ENCODE assay signal across 2 cellular contexts in the genomic region with DNA sequence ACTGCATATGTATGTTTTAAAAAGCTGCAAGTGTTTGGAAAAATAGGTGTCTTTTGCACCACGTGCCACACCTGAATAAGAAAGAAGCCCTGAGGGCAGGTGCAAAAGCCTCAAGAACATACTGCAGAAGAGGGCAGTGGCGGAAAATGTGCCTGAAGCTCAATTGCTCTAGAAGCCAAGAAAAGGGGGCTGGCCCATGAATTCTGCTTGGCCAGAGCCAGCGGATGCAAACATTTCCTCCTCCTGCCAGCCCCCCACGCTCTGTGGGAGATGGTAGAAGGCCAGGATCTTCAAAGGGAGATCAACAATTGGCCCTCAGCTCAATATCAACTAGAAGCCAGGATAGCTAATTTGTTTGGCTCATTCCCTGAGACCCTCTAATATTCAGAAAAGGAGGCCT.
TF ChIP-seq lines count a peak whose summit lies in the region.

No MANE protein-coding gene starts in this region.

TF ChIP-seq in GM23338, 12 proteins besides CTCF, POLR2A, EP300 and RAD21 (continues in another document):
- TF ChIP-seq, protein P1, sequence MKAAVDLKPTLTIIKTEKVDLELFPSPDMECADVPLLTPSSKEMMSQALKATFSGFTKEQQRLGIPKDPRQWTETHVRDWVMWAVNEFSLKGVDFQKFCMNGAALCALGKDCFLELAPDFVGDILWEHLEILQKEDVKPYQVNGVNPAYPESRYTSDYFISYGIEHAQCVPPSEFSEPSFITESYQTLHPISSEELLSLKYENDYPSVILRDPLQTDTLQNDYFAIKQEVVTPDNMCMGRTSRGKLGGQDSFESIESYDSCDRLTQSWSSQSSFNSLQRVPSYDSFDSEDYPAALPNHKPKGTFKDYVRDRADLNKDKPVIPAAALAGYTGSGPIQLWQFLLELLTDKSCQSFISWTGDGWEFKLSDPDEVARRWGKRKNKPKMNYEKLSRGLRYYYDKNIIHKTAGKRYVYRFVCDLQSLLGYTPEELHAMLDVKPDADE (IDR thresholded peaks at IDR 0.05): no peak
- no peak for TF ChIP-seq STAT1 (IDR thresholded peaks at IDR 0.05; ENCODE audit: unreplicated experiment)
- TF ChIP-seq CREB1 (CRISPR knock-in tag; IDR thresholded peaks at IDR 0.05; ENCODE audit: low read depth): no peak
- TF ChIP-seq EZH2phosphoT487 (IDR thresholded peaks at IDR 0.05; ENCODE audit: unreplicated experiment): no peak
- no peak for TF ChIP-seq REST (IDR thresholded peaks at IDR 0.05; ENCODE audit: unreplicated experiment)
- TF ChIP-seq ZNF114 (CRISPR knock-in tag; IDR thresholded peaks at IDR 0.05): no peak
- no peak for TF ChIP-seq JUNB (IDR thresholded peaks at IDR 0.05; ENCODE audit: unreplicated experiment)
- TF ChIP-seq POLR2AphosphoS5 (IDR thresholded peaks at IDR 0.05; ENCODE audit: low read depth): no peak
- no peak for TF ChIP-seq ZNF462 (CRISPR knock-in tag; IDR thresholded peaks at IDR 0.05)
- no peak for TF ChIP-seq NANOG (IDR thresholded peaks at IDR 0.05; ENCODE audit: borderline replicate concordance)

TF ChIP-seq in H1, 55 proteins besides CTCF, POLR2A, EP300 and RAD21:
- TF ChIP-seq, protein P2, sequence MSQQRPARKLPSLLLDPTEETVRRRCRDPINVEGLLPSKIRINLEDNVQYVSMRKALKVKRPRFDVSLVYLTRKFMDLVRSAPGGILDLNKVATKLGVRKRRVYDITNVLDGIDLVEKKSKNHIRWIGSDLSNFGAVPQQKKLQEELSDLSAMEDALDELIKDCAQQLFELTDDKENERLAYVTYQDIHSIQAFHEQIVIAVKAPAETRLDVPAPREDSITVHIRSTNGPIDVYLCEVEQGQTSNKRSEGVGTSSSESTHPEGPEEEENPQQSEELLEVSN (IDR thresholded peaks at IDR 0.05): peak; percentile 48; the same call in 1 of the 2 replicates
- no peak for TF ChIP-seq FOSL1 (IDR thresholded peaks at IDR 0.05; ENCODE audit: insufficient read depth, low read depth, low read length)
- no peak for TF ChIP-seq SIN3A (conservative IDR thresholded peaks at IDR 0.05 in 1 of 2, IDR thresholded peaks at IDR 0.05 in 1 of 2; ENCODE audit: low read depth in 1 of 2, low read length in 2 of 2)
- no peak for TF ChIP-seq MAFK (IDR thresholded peaks at IDR 0.05; ENCODE audit: low read depth, low read length)
- no peak for TF ChIP-seq CREB1 (IDR thresholded peaks at IDR 0.05)
TF ChIP-seq in H1: peak in this region for 1.
